ENCODE assay signal across 26 cellular contexts in genomic region chrX:53055244-53055849, GRCh38. TPM values are rescaled to one million over a fixed set of nuclear protein-coding genes. Genes with fewer than 3 reads are reported as not detected.
"Had no signal": no experiment of that assay in that cellular context is flagged by ENCODE, and none has a peak within 500 bp of the region (broad histone marks: within the 10 kb centered on the region; RNA-seq: fewer than 3 reads in every experiment).

No MANE protein-coding gene starts in this region.

- H2AFZ ChIP-seq: hepatocyte had no signal

- H3K36me3 ChIP-seq: left ventricle myocardium inferior, pancreas, prostate gland, stomach, thyroid gland, upper lobe of right lung, uterus had no signal

- FAIRE-seq: pancreas had no signal

- H3K9me3 ChIP-seq: left ventricle myocardium inferior, mucosa of descending colon, pancreas, prostate gland, stomach, testis, thyroid gland, upper lobe of right lung, uterus had no signal

- H3K4me2 ChIP-seq: hepatocyte had no signal

- DNase-seq: islet precursor cell; left ventricle myocardium inferior; midbrain; mucosa of descending colon; naive thymus-derived CD4-positive, alpha-beta T cell; pancreas; posterior cingulate gyrus; retina; right cardiac atrium; stimulated activated CD4-positive, alpha-beta T cell treated with anti-CD3 and anti-CD28 coated beads, Interleukin-12 subunit alpha, Interleukin-12 subunit beta, amount 100 ng/mL, for 4 hours; stimulated activated CD4-positive, alpha-beta T cell treated with anti-CD3 and anti-CD28 coated beads, Interleukin-15, amount 100 ng/mL, for 24 hours; stimulated activated CD4-positive, alpha-beta T cell treated with anti-CD3 and anti-CD28 coated beads, Interleukin-2, amount 100 ng/mL, for 24 hours; stimulated activated CD4-positive, alpha-beta T cell treated with anti-CD3 and anti-CD28 coated beads, Interleukin-4, amount 100 ng/mL, for 1 hour; stimulated activated naive B cell treated with anti-CD40 and anti-IgM and Interleukin-4, amounts not matched to agents 10 μg/mL and 1 μg/mL and 100 μg/mL, for 72 hours; stimulated activated naive CD8-positive, alpha-beta T cell treated with anti-CD3 and anti-CD28 coated beads, Interleukin-15, Interleukin-2, amounts not matched to agents 100 U/mL and 50 U/mL, for 24 hours; stomach; testis; thyroid gland; trophoblast cell; upper lobe of right lung; uterus had no signal

- H3K27me3 ChIP-seq: hepatocyte, stomach, testis, thyroid gland, upper lobe of right lung, uterus had no signal

- H3K4me1 ChIP-seq: left ventricle myocardium inferior, pancreas, prostate gland, stomach, testis, thyroid gland, upper lobe of right lung, uterus had no signal

- H3K4me3 ChIP-seq: hepatocyte, left ventricle myocardium inferior, lung, mucosa of descending colon, pancreas, prostate gland, skin epidermis, stomach, testis, thyroid gland, upper lobe of right lung, uterus had no signal

- H3K27ac ChIP-seq: hepatocyte, left ventricle myocardium inferior, pancreas, prostate gland, skin epidermis, stomach, testis, thyroid gland, upper lobe of right lung, uterus had no signal

RNA-seq across cellular contexts. Expression of gene GPR173, which starts 6.8 kb away (rescaled TPM):
- total RNA-seq: natural killer cell treated with Interleukin-12 subunit alpha and Interleukin-12 subunit beta and Interleukin-15 and Interleukin-18, amount 100 ng/mL, for 72 hours had no signal
- polyA plus RNA-seq: naive thymus-derived CD4-positive, alpha-beta T cell had no signal
